Comparison of ENCODE assay signal across 8 cellular contexts in genomic region chrX:47234583-47234982, GRCh38. TPM values are rescaled to one million over a fixed set of nuclear protein-coding genes. Genes with fewer than 3 reads are reported as not detected.
DNase-seq lines count a peak whose midpoint lies in the region; TF ChIP-seq lines count a peak whose summit lies in the region.

No MANE protein-coding gene starts in this region.

- DNase-seq in WERI-Rb-1, result no peak
- DNase-seq in fibroblast of villous mesenchyme (ENCODE audit: low read depth), result peak; percentile 44
- DNase-seq in spleen, result no peak
- no peak for DNase-seq in NCI-H1436 treated with DMSO at 0.1 percent for 48 hours (lab: John Stamatoyannopoulos, UW)
- DNase-seq in kidney glomerular epithelial cell (lab: John Stamatoyannopoulos, UW), result no peak
- DNase-seq in foreskin melanocyte, result no peak
- DNase-seq in middle frontal gyrus (ENCODE audit: extremely low spot score, low spot score), result no peak

- POLR2A ChIA-PET in HEK293 (lab: Yijun Ruan, JAX), result no interaction called here

- H3K27ac ChIP-seq in HEK293 (ENCODE audit: extremely low read depth, low read depth, low read length) (no peak overlapping the region), WERI-Rb-1 (peak overlapping the region; percentile 94), spleen (peak overlapping the region; percentile 67 to 98 (median 96))

- H3K4me3 ChIP-seq in HEK293 (ENCODE audit: low read depth, low read length) (peak overlapping the region; percentile 87), WERI-Rb-1 (ENCODE audit: low read depth, low read length) (peak overlapping the region; percentile 61), fibroblast of villous mesenchyme (ENCODE audit: low read depth, low read length) (peak overlapping the region; percentile 74), spleen (peak overlapping the region in 5 of 8 donors; percentile 37 to 72 (median 50))

- H3K27me3 ChIP-seq in WERI-Rb-1 (ENCODE audit: insufficient read depth, low read depth, severe bottlenecking) (no peaks in the 10 kb centered on the region), spleen (replicated peaks in 1 of 7) (no peaks in the 10 kb centered on the region)

- peaks cover 0 to 21% of the 10 kb centered on the region in 2 experiments; a peak in 2 of 3 replicates for H3K36me3 ChIP-seq in HEK293 (ENCODE audit: control insufficient read depth in 2 of 2, insufficient read depth in 1 of 2, low read length in 2 of 2)
- peaks cover 2% of the 10 kb centered on the region for H3K36me3 ChIP-seq in WERI-Rb-1
- peaks cover 0 to 15% (median 0%) of the 10 kb centered on the region in 6 donors for H3K36me3 ChIP-seq in spleen

- no peak for TF ChIP-seq POLR2A in spleen (IDR thresholded peaks at IDR 0.05)

- CTCF ChIA-PET in HEK293 (lab: Yijun Ruan, JAX), result no interaction called here

- intact Hi-C loops in spleen (cut with DNase I; ENCODE audit: low total_unique reads), result no loop called here

- 60 to 71% (median 67%) methylated on average over 3 of the region's 3 CpGs for WGBS in spleen, 5 donors

- TF ChIP-seq CTCF in HEK293 (tag by site-specific recombination; IDR thresholded peaks at IDR 0.05) (no peak), WERI-Rb-1 (IDR thresholded peaks at IDR 0.05; ENCODE audit: low read depth, low read length) (no peak), fibroblast of villous mesenchyme (IDR thresholded peaks at IDR 0.05; ENCODE audit: insufficient read depth, low read depth, low read length) (no peak), spleen (IDR thresholded peaks at IDR 0.05 in 8 of 11, conservative IDR thresholded peaks at IDR 0.05 in 3 of 11) (no peak)

- H3K4me1 ChIP-seq in HEK293 (ENCODE audit: control insufficient read depth, insufficient read depth, low read length) (peaks cover 7% of the 10 kb centered on the region; the same call in 1 of the 2 replicates), spleen (peaks cover 0 to 37% (median 0%) of the 10 kb centered on the region in 6 donors)

- H3K9me3 ChIP-seq in HEK293 (ENCODE audit: control insufficient read depth, insufficient read depth, low read depth, low read length) (no peaks in the 10 kb centered on the region), WERI-Rb-1 (ENCODE audit: severe bottlenecking) (no peaks in the 10 kb centered on the region), spleen (no peaks in the 10 kb centered on the region)

TF ChIP-seq in HEK293, 187 proteins besides CTCF, POLR2A, EP300 and RAD21:
- TF ChIP-seq, protein P1, sequence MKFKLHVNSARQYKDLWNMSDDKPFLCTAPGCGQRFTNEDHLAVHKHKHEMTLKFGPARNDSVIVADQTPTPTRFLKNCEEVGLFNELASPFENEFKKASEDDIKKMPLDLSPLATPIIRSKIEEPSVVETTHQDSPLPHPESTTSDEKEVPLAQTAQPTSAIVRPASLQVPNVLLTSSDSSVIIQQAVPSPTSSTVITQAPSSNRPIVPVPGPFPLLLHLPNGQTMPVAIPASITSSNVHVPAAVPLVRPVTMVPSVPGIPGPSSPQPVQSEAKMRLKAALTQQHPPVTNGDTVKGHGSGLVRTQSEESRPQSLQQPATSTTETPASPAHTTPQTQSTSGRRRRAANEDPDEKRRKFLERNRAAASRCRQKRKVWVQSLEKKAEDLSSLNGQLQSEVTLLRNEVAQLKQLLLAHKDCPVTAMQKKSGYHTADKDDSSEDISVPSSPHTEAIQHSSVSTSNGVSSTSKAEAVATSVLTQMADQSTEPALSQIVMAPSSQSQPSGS (tag by site-specific recombination; IDR thresholded peaks at IDR 0.05; ENCODE audit: low read depth), result peak; percentile 88
- no peak for TF ChIP-seq ZNF366 (tag by site-specific recombination; conservative IDR thresholded peaks at IDR 0.05)
- peak; percentile 66 for TF ChIP-seq ZNF629 (tag by site-specific recombination; IDR thresholded peaks at IDR 0.05)
- TF ChIP-seq ZNF175 (tag by site-specific recombination; IDR thresholded peaks at IDR 0.05), result no peak

RNA-seq across cellular contexts. Expression of gene USP11, which starts 1.8 kb away (rescaled TPM):
- total RNA-seq in fibroblast of villous mesenchyme, result 47.0 and 48.4 TPM in 2 replicates
- total RNA-seq in spleen, result 10 to 100 TPM; 46.2 to 91.5 (median 70.9) TPM
- polyA plus RNA-seq in spleen, result 10 to 100 TPM; 19.9 to 35.2 (median 31.5) TPM

RNA-seq across cellular contexts. Expression of gene CDK16, which starts 16.1 kb away (rescaled TPM):
- total RNA-seq in fibroblast of villous mesenchyme (81.6 and 95.0 TPM in 2 replicates), spleen (10 to 100 TPM; 51.7 to 75.3 (median 60.0) TPM)
- 10 to 100 TPM; 18.4 to 37.9 (median 28.8) TPM for polyA plus RNA-seq in spleen

RNA-seq across cellular contexts. Expression of gene UBA1, which starts 41.0 kb away (rescaled TPM):
- total RNA-seq in fibroblast of villous mesenchyme (189 and 212 TPM in 2 replicates), spleen (100 to 1,000 TPM; 172 to 207 (median 194) TPM)
- 10 to 100 TPM; 57.7 to 92.8 (median 88.9) TPM for polyA plus RNA-seq in spleen
